ENCODE assay signal across 9 cellular contexts in genomic region chr17:27323538-27324212, GRCh38. TPM values are rescaled to one million over a fixed set of nuclear protein-coding genes. Genes with fewer than 3 reads are reported as not detected.
DNase-seq lines count a peak whose midpoint lies in the region; ATAC-seq, FAIRE-seq and TF ChIP-seq lines count a peak whose summit lies in the region.
"Had no signal": no experiment of that assay in that cellular context is flagged by ENCODE, and none has a peak within 500 bp of the region (broad histone marks: within the 10 kb centered on the region; RNA-seq: fewer than 3 reads in every experiment).

No MANE protein-coding gene starts in this region.

- DNase-seq in HuH-7 (ENCODE audit: low spot score) (peak; percentile 22), coronary artery (ENCODE audit: low spot score) (peak; percentile 81), lower leg skin (ENCODE audit: low spot score in 2 of 2) (peak; percentile 83 to 96), frontal cortex (ENCODE audit: low spot score in 2 of 2) (no peak), cerebellum (ENCODE audit: low spot score) (no peak)
- DNase-seq: DND-41 had no signal

- intact Hi-C loops in lower leg skin (cut with DNase I; ENCODE audit: low total_unique reads), result no loop called here

- no peak for FAIRE-seq in frontal cortex (lab: Jason Lieb, UNC)

- WGBS in lower leg skin, 2 donors, result 11 to 20% methylated on average over 5 to 7 of the region's 7 CpGs

- TF ChIP-seq CTCF in 22Rv1 (IDR thresholded peaks at IDR 0.05), result no peak
- no peak for TF ChIP-seq CTCF in coronary artery (IDR thresholded peaks at IDR 0.05)
- TF ChIP-seq CTCF in lower leg skin (IDR thresholded peaks at IDR 0.05), result no peak

- no peak for TF ChIP-seq POLR2A in lower leg skin (IDR thresholded peaks at IDR 0.05)

- H3K27ac ChIP-seq in 22Rv1, result peak overlapping the region; percentile 8; the same call in 1 of the 2 replicates
- peak overlapping the region; percentile 24 to 75 for H3K27ac ChIP-seq in coronary artery

- peak overlapping the region; percentile 27 for H3K4me3 ChIP-seq in coronary artery
- no peak overlapping the region for H3K4me3 ChIP-seq in lower leg skin (ENCODE audit: low read depth, poor library complexity, severe bottlenecking)

- ATAC-seq in GM18907 (IDR thresholded peaks at IDR 0.05; ENCODE audit: unreplicated experiment) (no peak), HG03039 (IDR thresholded peaks at IDR 0.05; ENCODE audit: unreplicated experiment) (no peak)

RNA-seq across cellular contexts. Expression of gene WSB1, which starts 29.8 kb away (rescaled TPM):
- 100 to 1,000 TPM in 1 of 4 donors, 10 to 100 TPM in 3; 33.1 to 105 (median 55.6) TPM for total RNA-seq in lower leg skin
- 187 TPM for total RNA-seq in frontal cortex
- total RNA-seq in cerebellum, result 340 TPM

Comparison
In these comparisons a context has a peak if more than half of its experiments do, and no peak if none do; other contexts are left out.
1. DNase-seq: peak in HuH-7 (single experiment), coronary artery (single experiment) and lower leg skin (2 of 2); none in frontal cortex (0 of 2) and cerebellum (single experiment).